Comparison of ENCODE assay signal across 1 cellular context in genomic region chr12:49243631-49244030, GRCh38.
TF ChIP-seq lines count a peak whose summit lies in the region.

No MANE protein-coding gene starts in this region.

TF ChIP-seq in IMR-90, 13 proteins besides CTCF, POLR2A, EP300 and RAD21:
- no peak for TF ChIP-seq MAZ (IDR thresholded peaks at IDR 0.05; ENCODE audit: borderline replicate concordance, low read depth, low read length)
- TF ChIP-seq ELK1 (IDR thresholded peaks at IDR 0.05; ENCODE audit: borderline replicate concordance, low read depth, low read length): no peak
- TF ChIP-seq RFX5 (IDR thresholded peaks at IDR 0.05; ENCODE audit: low read depth, low read length): no peak
- no peak for TF ChIP-seq MXI1 (IDR thresholded peaks at IDR 0.05; ENCODE audit: borderline replicate concordance, low read depth, low read length)
- no peak for TF ChIP-seq FOS (IDR thresholded peaks at IDR 0.05; ENCODE audit: low read depth, low read length)
- no peak for TF ChIP-seq NFE2L2 (IDR thresholded peaks at IDR 0.05; ENCODE audit: low read depth, low read length)
- TF ChIP-seq USF2 (IDR thresholded peaks at IDR 0.05; ENCODE audit: low read depth, low read length): no peak
- no peak for TF ChIP-seq MAFK (IDR thresholded peaks at IDR 0.05; ENCODE audit: low read depth, low read length)
- TF ChIP-seq CEBPB (IDR thresholded peaks at IDR 0.05; ENCODE audit: low read depth, low read length): no peak
- TF ChIP-seq SMC3 (IDR thresholded peaks at IDR 0.05; ENCODE audit: low read depth, low read length): no peak
- TF ChIP-seq BHLHE40 (IDR thresholded peaks at IDR 0.05; ENCODE audit: low read depth, low read length): no peak
- TF ChIP-seq CHD1 (IDR thresholded peaks at IDR 0.05; ENCODE audit: low read depth, low read length): no peak
- TF ChIP-seq RCOR1 (IDR thresholded peaks at IDR 0.05; ENCODE audit: insufficient replicate concordance, low read length): no peak
TF ChIP-seq in IMR-90: peak in this region for 0.
